Comparison of ENCODE assay signal across 15 cellular contexts in the genomic region with DNA sequence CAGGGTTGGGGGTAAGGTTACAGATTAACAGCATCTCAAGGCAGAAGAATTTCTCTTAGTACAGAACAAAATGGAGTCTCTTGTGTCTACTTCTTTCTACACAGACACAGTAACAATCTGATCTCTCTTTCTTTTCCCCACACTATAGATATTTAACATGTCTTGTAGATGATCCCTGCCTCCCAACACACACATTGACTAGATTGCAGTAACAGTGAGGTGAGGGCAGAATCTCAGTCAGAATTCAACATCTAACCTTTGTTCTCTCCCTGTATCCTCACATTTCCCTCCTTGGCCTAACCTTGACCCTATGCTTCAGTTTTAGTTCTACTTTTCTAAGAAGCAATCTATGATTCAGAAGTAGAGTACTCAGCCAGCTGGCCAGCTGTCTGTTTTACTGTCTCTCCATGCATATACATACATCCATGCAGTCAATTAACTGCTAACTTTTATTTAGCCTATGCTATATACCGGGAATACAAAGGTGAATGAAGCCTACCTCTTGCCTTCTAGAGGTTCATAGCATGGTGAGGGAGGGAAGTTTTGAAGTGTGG. TPM values are rescaled to one million over a fixed set of nuclear protein-coding genes. Genes with fewer than 3 reads are reported as not detected.
A peak's percentile ranks its signal among the peaks of the same experiment; 100 is the strongest.
DNase-seq lines count a peak whose midpoint lies in the region; ATAC-seq, FAIRE-seq and TF ChIP-seq lines count a peak whose summit lies in the region.
"Had no signal": no experiment of that assay in that cellular context is flagged by ENCODE, and none has a peak within 500 bp of the region (broad histone marks: within the 10 kb centered on the region; RNA-seq: fewer than 3 reads in every experiment).

No MANE protein-coding gene starts in this region.

- no peaks in the 10 kb centered on the region for H3K36me3 ChIP-seq in hepatocyte (replicated peaks; ENCODE audit: insufficient read depth, low read depth)

- peak; percentile 88 for FAIRE-seq in GM12892 (lab: Jason Lieb, UNC)
- FAIRE-seq in H54 (lab: Jason Lieb, UNC): no peak
- FAIRE-seq: K562 had no signal

- peak overlapping the region; percentile 71 for H3K27ac ChIP-seq in hepatocyte
- H3K27ac ChIP-seq: esophagus squamous epithelium, suprapubic skin had no signal

- no peak for TF ChIP-seq POLR2A in GM12892 (IDR thresholded peaks at IDR 0.05; ENCODE audit: low read depth, low read length)
- TF ChIP-seq POLR2A in H54 (IDR thresholded peaks at IDR 0.05; ENCODE audit: low read depth, low read length): no peak

- peaks cover 7% of the 10 kb centered on the region for H3K4me1 ChIP-seq in hepatocyte (ENCODE audit: insufficient read depth)

- 84% methylated on average over 1 of the region's 1 CpG for WGBS in hepatocyte (ENCODE audit: low lambda C conversion rate, missing lambda C conversion rate)

- no peaks in the 10 kb centered on the region for H3K27me3 ChIP-seq in hepatocyte
- H3K27me3 ChIP-seq: esophagus squamous epithelium, suprapubic skin had no signal

- TF ChIP-seq CTCF in hepatocyte (IDR thresholded peaks at IDR 0.05; ENCODE audit: poor library complexity): no peak

- no peak overlapping the region for H3K4me2 ChIP-seq in hepatocyte

- H3K9me2 ChIP-seq in hepatocyte (replicated peaks; ENCODE audit: insufficient read depth): no peaks in the 10 kb centered on the region

- H3K79me2 ChIP-seq in hepatocyte: no peaks in the 10 kb centered on the region

- no peak overlapping the region for H3K4me3 ChIP-seq in hepatocyte
- H3K4me3 ChIP-seq: esophagus squamous epithelium, K562, suprapubic skin had no signal

- no peaks in the 10 kb centered on the region for H3K9me3 ChIP-seq in hepatocyte (ENCODE audit: low read depth)
- H3K9me3 ChIP-seq: esophagus squamous epithelium, suprapubic skin had no signal

- ATAC-seq in GM19438 (IDR thresholded peaks at IDR 0.05; ENCODE audit: low read depth, unreplicated experiment): peak; percentile 52
- ATAC-seq in HG02981 (IDR thresholded peaks at IDR 0.05; ENCODE audit: unreplicated experiment): peak; percentile 58
- ATAC-seq in activated CD4-positive, CD25-positive, alpha-beta regulatory T cell treated with anti-CD3 and anti-CD28 coated beads, Interleukin-2, amount 50 U/mL, for 24 hours: no peak
- ATAC-seq: K562 had no signal

- H2AFZ ChIP-seq in hepatocyte: peak overlapping the region; percentile 8

- DNase-seq in GM12892 (ENCODE audit: insufficient read length) (no peak), hepatocyte (ENCODE audit: low spot score) (no peak), H54 (ENCODE audit: insufficient read length, low spot score) (no peak), medulla oblongata (ENCODE audit: extremely low spot score) (no peak)
- no peak for DNase-seq in stimulated activated CD4-positive, alpha-beta T cell treated with anti-CD3 and anti-CD28 coated beads, Interleukin-4, amount 100 ng/mL, for 4 hours
- DNase-seq: C1 segment of cervical spinal cord; esophagus squamous epithelium; immature natural killer cell; NCI-H510A; stimulated activated CD4-positive, alpha-beta T cell treated with anti-CD3 and anti-CD28 coated beads, Interleukin-2, amount 100 ng/mL, for 24 hours had no signal

- H4K20me1 ChIP-seq in hepatocyte (ENCODE audit: insufficient read depth, poor library complexity, severe bottlenecking): no peaks in the 10 kb centered on the region

RNA-seq across cellular contexts. Expression of gene DNAJC15, which starts 18.1 kb away (rescaled TPM):
- polyA plus RNA-seq in GM12892 (2012; ENCODE audit: missing spikeins): 26.8 TPM
- total RNA-seq in hepatocyte: 3.5 and 4.3 TPM in 2 replicates
- 10.6 and 12.4 TPM in 2 replicates for polyA plus RNA-seq in hepatocyte

RNA-seq across cellular contexts. Expression of gene EPSTI1, which starts 49.4 kb away (rescaled TPM):
- polyA plus RNA-seq in GM12892 (2012; ENCODE audit: missing spikeins): 25.9 TPM
- 22.2 and 24.5 TPM in 2 replicates for total RNA-seq in hepatocyte
- 27.7 and 31.0 TPM in 2 replicates for polyA plus RNA-seq in hepatocyte

Comparison
In these comparisons a context has a peak if more than half of its experiments do, and no peak if none do; other contexts are left out.
1. ATAC-seq: peak in GM19438 (single experiment) and HG02981 (single experiment); none in activated CD4-positive, CD25-positive, alpha-beta regulatory T cell treated with anti-CD3 and anti-CD28 coated beads, Interleukin-2, amount 50 U/mL, for 24 hours (0 of 2).